In the genomic region with DNA sequence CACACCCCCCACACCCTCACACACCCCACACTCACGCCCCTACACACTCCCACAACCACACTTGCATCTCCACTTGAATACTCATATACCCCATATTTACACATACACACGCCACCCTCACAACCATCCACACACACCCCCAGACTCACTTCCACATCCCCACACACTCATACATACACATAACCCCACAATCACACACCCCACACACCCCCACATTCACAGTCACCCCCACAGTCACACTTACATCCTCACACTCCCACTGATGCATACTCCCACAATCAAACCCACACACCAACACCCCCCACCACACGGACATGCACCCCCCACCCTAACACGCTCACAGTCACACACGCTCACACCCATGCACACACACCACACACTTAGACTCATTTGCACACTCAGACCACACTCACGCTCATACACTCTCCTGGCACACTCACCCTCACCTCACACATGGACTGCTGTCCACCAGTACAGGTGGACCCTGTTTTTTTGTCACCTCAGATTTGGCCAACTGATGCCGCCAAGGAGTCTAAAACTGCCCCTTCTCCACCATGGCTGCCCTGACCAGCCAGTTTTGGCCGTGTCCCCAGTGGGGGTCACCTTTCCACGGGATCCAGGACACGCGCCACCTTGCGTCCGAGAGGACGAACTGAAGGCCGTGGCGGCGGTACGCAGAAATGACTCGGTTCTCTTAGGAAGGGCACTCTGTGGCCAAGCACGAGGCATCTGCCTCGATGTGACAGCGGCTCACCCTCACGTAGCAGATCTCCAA, we compare ENCODE assay signal across 16 cellular contexts. TPM values are rescaled to one million over a fixed set of nuclear protein-coding genes. Genes with fewer than 3 reads are reported as not detected.
DNase-seq lines count a peak whose midpoint lies in the region; ATAC-seq and TF ChIP-seq lines count a peak whose summit lies in the region.
"Had no signal": no experiment of that assay in that cellular context is flagged by ENCODE, and none has a peak within 500 bp of the region (broad histone marks: within the 10 kb centered on the region; RNA-seq: fewer than 3 reads in every experiment).

No MANE protein-coding gene starts in this region.

- H3K36me3 Mint-ChIP-seq in activated naive CD4-positive, alpha-beta T cell treated with anti-CD3 and anti-CD28 coated beads, Interleukin-2, amount 50 U/mL, for 72 hours, result peaks cover 9 to 22% of the 10 kb centered on the region in 2 donors
- peaks cover 12% of the 10 kb centered on the region for H3K36me3 Mint-ChIP-seq in memory B cell
- H3K36me3 Mint-ChIP-seq: mesothelial cell of epicardium had no signal

- DNase-seq in stimulated activated CD4-positive, alpha-beta T cell treated with anti-CD3 and anti-CD28 coated beads, Interleukin-15, amount 100 ng/mL, for 24 hours, result peak; percentile 1
- no peak for DNase-seq in stimulated activated CD4-positive, alpha-beta T cell treated with anti-CD3 and anti-CD28 coated beads, Interleukin-4, amount 100 ng/mL, for 4 hours
- peak in 1 of 2 donors; percentile 48 for DNase-seq in activated naive CD4-positive, alpha-beta T cell treated with anti-CD3 and anti-CD28 coated beads, Interleukin-2, amount 50 U/mL, for 72 hours (ENCODE audit: low spot score in 2 of 2)
- DNase-seq in memory B cell (ENCODE audit: low spot score in 2 of 2), result no peak
- DNase-seq in tibial artery, result peak; percentile 3 to 57
- no peak for DNase-seq in PC-9
- DNase-seq in NCI-H345 (lab: John Stamatoyannopoulos, UW), result no peak
- no peak for DNase-seq in NCI-H510A treated with DMSO at 0.1 percent for 48 hours (lab: John Stamatoyannopoulos, UW)
- DNase-seq: activated T-cell treated with anti-CD3 and anti-CD28 coated beads, Interleukin-2, amount 50 U/mL, for 4 hours; KBM-7; NCI-H2081 had no signal

- H3F3A ChIP-seq in PC-9 (ENCODE audit: insufficient read depth, low read depth), result peaks cover 7% of the 10 kb centered on the region; the same call in 1 of the 2 replicates

- H3K79me2 ChIP-seq in PC-9 (ENCODE audit: low read depth), result no peaks in the 10 kb centered on the region

- H3K4me1 ChIP-seq in tibial artery (no peaks in the 10 kb centered on the region), PC-9 (replicated peaks; ENCODE audit: insufficient read depth) (no peaks in the 10 kb centered on the region)

- TF ChIP-seq CTCF in tibial artery (IDR thresholded peaks at IDR 0.05) (no peak), PC-9 (conservative IDR thresholded peaks at IDR 0.05) (no peak)

- no peak for ATAC-seq in activated naive CD4-positive, alpha-beta T cell treated with anti-CD3 and anti-CD28 coated beads, Interleukin-2, amount 50 U/mL, for 72 hours
- no peak for ATAC-seq in memory B cell (ENCODE audit: low read depth)
- ATAC-seq: activated T-cell treated with anti-CD3 and anti-CD28 coated beads, Interleukin-2, amount 50 U/mL, for 4 hours had no signal

- no peaks in the 10 kb centered on the region for H3K27me3 Mint-ChIP-seq in memory B cell

- intact Hi-C loops in tibial artery (cut with DNase I; ENCODE audit: low total_unique reads) (no loop called here), PC-9 (cut with micrococcal nuclease; ENCODE audit: unreplicated experiment) (no loop called here)

- no peak overlapping the region for H3K4me3 ChIP-seq in tibial artery
- H3K4me3 ChIP-seq in PC-9, result no peak overlapping the region
- H3K4me3 ChIP-seq: coronary artery had no signal

- H3K27ac ChIP-seq in tibial artery (no peak overlapping the region), PC-9 (no peak overlapping the region)
- H3K27ac ChIP-seq: coronary artery, RWPE1 had no signal

- no peak overlapping the region for H2AFZ ChIP-seq in PC-9

- CTCF ChIA-PET in PC-9 (lab: Charles Lee), result no interaction called here

- H3K9me2 ChIP-seq in PC-9 (ENCODE audit: insufficient read depth), result no peaks in the 10 kb centered on the region

- H3K9me3 ChIP-seq in tibial artery (no peaks in the 10 kb centered on the region), PC-9 (ENCODE audit: insufficient read depth, low read depth) (no peaks in the 10 kb centered on the region)

- H3K4me2 ChIP-seq in PC-9, result no peak overlapping the region

- no peak overlapping the region for H3K4me3 Mint-ChIP-seq in memory B cell
- H3K4me3 Mint-ChIP-seq: activated T-cell treated with anti-CD3 and anti-CD28 coated beads, Interleukin-2, amount 50 U/mL, for 4 hours; mesothelial cell of epicardium had no signal

- H3K27me3 ChIP-seq in tibial artery, result no peaks in the 10 kb centered on the region
- H3K27me3 ChIP-seq in PC-9 (ENCODE audit: insufficient read depth, low read depth), result no peaks in the 10 kb centered on the region

- no TSS peak for BruUV-seq in PC-9 (replicated peaks; lab: Mats Ljungman, UMichigan)

- peaks cover 53% of the 10 kb centered on the region for H3K4me1 Mint-ChIP-seq in memory B cell
- H3K4me1 Mint-ChIP-seq: mesothelial cell of epicardium had no signal

- no peaks in the 10 kb centered on the region for H4K20me1 ChIP-seq in PC-9 (ENCODE audit: insufficient read depth)

- POLR2A ChIA-PET in PC-9 (lab: Charles Lee; ENCODE audit: unreplicated experiment), result no interaction called here

- H3K27ac Mint-ChIP-seq in activated naive CD4-positive, alpha-beta T cell treated with anti-CD3 and anti-CD28 coated beads, Interleukin-2, amount 50 U/mL, for 72 hours, result peak overlapping the region; percentile 52 to 66
- H3K27ac Mint-ChIP-seq in memory B cell, result peak overlapping the region; percentile 84
- H3K27ac Mint-ChIP-seq: mesothelial cell of epicardium had no signal

- H3K9me3 Mint-ChIP-seq in activated naive CD4-positive, alpha-beta T cell treated with anti-CD3 and anti-CD28 coated beads, Interleukin-2, amount 50 U/mL, for 72 hours, result peaks cover 5 to 6% of the 10 kb centered on the region in 2 donors
- H3K9me3 Mint-ChIP-seq in memory B cell, result peaks cover 5% of the 10 kb centered on the region
- H3K9me3 Mint-ChIP-seq: activated T-cell treated with anti-CD3 and anti-CD28 coated beads, Interleukin-2, amount 50 U/mL, for 4 hours; mesothelial cell of epicardium had no signal

- H3K36me3 ChIP-seq in tibial artery (no peaks in the 10 kb centered on the region), PC-9 (ENCODE audit: low read depth) (no peaks in the 10 kb centered on the region)

RNA-seq across cellular contexts. Expression of gene EDN2, which starts 45.3 kb away (rescaled TPM):
- total RNA-seq in activated naive CD4-positive, alpha-beta T cell treated with anti-CD3 and anti-CD28 coated beads, Interleukin-2, amount 50 U/mL, for 72 hours, result not detected
- 0.43 and 0.48 TPM in 2 replicates for total RNA-seq in PC-9 (2021)
- total RNA-seq: activated T-cell treated with anti-CD3 and anti-CD28 coated beads, Interleukin-2, amount 50 U/mL, for 4 hours; kidney epithelial cell; NCI-H460 had no signal

Comparison
In these comparisons a context has a peak if more than half of its experiments do, and no peak if none do; other contexts are left out.
1. DNase-seq: peak in stimulated activated CD4-positive, alpha-beta T cell treated with anti-CD3 and anti-CD28 coated beads, Interleukin-15, amount 100 ng/mL, for 24 hours (single experiment) and tibial artery (2 of 2); none in stimulated activated CD4-positive, alpha-beta T cell treated with anti-CD3 and anti-CD28 coated beads, Interleukin-4, amount 100 ng/mL, for 4 hours (0 of 2), memory B cell (0 of 2), PC-9 (0 of 2), NCI-H345 (single experiment) and NCI-H510A treated with DMSO at 0.1 percent for 48 hours (single experiment).